In genomic region chr2:176447616-176448015, GRCh38 we compare ENCODE assay signal across 2 cellular contexts.
TF ChIP-seq lines count a peak whose summit lies in the region.

No MANE protein-coding gene starts in this region.

TF ChIP-seq in IMR-90, 13 proteins besides CTCF, POLR2A, EP300 and RAD21:
- TF ChIP-seq CEBPB (IDR thresholded peaks at IDR 0.05; ENCODE audit: low read depth, low read length) (peak; percentile 68), MAZ (IDR thresholded peaks at IDR 0.05; ENCODE audit: borderline replicate concordance, low read depth, low read length) (no peak), RFX5 (IDR thresholded peaks at IDR 0.05; ENCODE audit: low read depth, low read length) (no peak), FOS (IDR thresholded peaks at IDR 0.05; ENCODE audit: low read depth, low read length) (no peak)

TF ChIP-seq in K562, 482 proteins besides CTCF, POLR2A, EP300 and RAD21:
- no peak for TF ChIP-seq POLR2B (IDR thresholded peaks at IDR 0.05; ENCODE audit: low read depth, partially characterized antibody)
- peak; percentile 61 for TF ChIP-seq CEBPB (tag; IDR thresholded peaks at IDR 0.05)
- no peak for TF ChIP-seq NUFIP1 (IDR thresholded peaks at IDR 0.05; ENCODE audit: partially characterized antibody)
- no peak for TF ChIP-seq POLR2H (tag; IDR thresholded peaks at IDR 0.05; ENCODE audit: low read depth)
- TF ChIP-seq ZNF347 (CRISPR knock-in tag; IDR thresholded peaks at IDR 0.05; ENCODE audit: low read depth): no peak
- TF ChIP-seq LCOR (CRISPR knock-in tag; IDR thresholded peaks at IDR 0.05): no peak
- TF ChIP-seq CEBPG (CRISPR knock-in tag; IDR thresholded peaks at IDR 0.05): no peak
- peak; percentile 62 to 83 for TF ChIP-seq CEBPG (tag; conservative IDR thresholded peaks at IDR 0.05 in 1 of 2, IDR thresholded peaks at IDR 0.05 in 1 of 2)
